9 cellular contexts compared by ENCODE assay signal in the genomic region with DNA sequence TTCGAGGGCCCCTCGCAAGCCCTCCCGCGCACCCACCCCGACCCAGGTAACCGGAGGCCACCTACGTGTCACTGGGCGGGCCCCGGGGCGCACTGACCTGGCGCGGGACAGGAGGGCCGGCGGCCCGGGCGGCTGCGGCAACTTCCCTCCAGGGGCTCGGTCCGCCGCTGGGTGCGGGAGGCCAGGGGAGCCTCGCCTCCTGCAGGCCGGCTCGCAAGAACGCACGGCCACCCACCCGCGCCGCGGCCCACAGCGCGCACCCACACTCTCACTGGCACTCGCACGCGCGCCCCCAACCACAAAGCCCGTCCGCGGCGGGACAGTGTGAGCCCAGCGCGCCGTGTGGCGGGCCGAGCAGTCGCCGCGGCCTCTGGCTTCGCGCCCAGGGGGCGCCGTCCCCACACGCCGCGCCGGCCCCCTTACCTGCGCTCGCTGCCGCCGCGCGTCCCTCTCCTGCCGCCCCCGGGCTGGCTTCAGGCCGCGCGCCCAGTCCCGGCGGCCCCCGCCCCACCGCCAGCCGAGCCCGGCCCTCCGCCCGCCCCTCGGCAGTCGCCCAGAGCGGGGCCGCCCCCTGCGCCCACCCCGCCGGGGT. TPM values are rescaled to one million over a fixed set of nuclear protein-coding genes. Genes with fewer than 3 reads are reported as not detected.
DNase-seq lines count a peak whose midpoint lies in the region; TF ChIP-seq lines count a peak whose summit lies in the region.
"Had no signal": no experiment of that assay in that cellular context is flagged by ENCODE, and none has a peak within 500 bp of the region (broad histone marks: within the 10 kb centered on the region; RNA-seq: fewer than 3 reads in every experiment).

No MANE protein-coding gene starts in this region.

- peak overlapping the region in 2 of 5 donors; percentile 64 to 69 for H3K4me3 Mint-ChIP-seq in immature natural killer cell

- H3K4me3 ChIP-seq in HUES48 (ENCODE audit: low read depth, low read length) = peak overlapping the region; percentile 82
- H3K4me3 ChIP-seq in astrocyte of the spinal cord (ENCODE audit: low read depth, low read length) = peak overlapping the region; percentile 79

- TF ChIP-seq CTCF in astrocyte of the spinal cord (IDR thresholded peaks at IDR 0.05; ENCODE audit: low read depth, low read length) = no peak

- H3K27me3 Mint-ChIP-seq in immature natural killer cell (ENCODE audit: low read depth in 3 of 3) = peaks cover 10 to 13% (median 13%) of the 10 kb centered on the region in 3 donors

- DNase-seq in NCI-H1417 (lab: John Stamatoyannopoulos, UW) (peak; percentile 5 to 51 (median 44)), NCI-H1417 treated with DMSO at 0.1 percent for 48 hours (lab: John Stamatoyannopoulos, UW) (no peak), astrocyte of the spinal cord (ENCODE audit: low read depth, low spot score) (peak; percentile 35), immature natural killer cell (peak; percentile 17 to 34 (median 31)), NCI-H1694 (lab: John Stamatoyannopoulos, UW) (no peak)
- peak; percentile 23 for DNase-seq in stimulated activated CD8-positive, alpha-beta memory T cell treated with anti-CD3 and anti-CD28 coated beads, Interleukin-4, amount 100 ng/mL, for 48 hours
- no peak for DNase-seq in activated effector memory CD4-positive, alpha-beta T cell treated with anti-CD3 and anti-CD28 coated beads, Interleukin-2, amount 50 U/mL, for 16 hours

- peaks cover 26% of the 10 kb centered on the region for H3K4me1 ChIP-seq in HUES48 (ENCODE audit: control insufficient read depth, insufficient read depth, low read length)

- peak overlapping the region; percentile 69; the same call in 1 of the 2 replicates for H3K9ac ChIP-seq in HUES48 (ENCODE audit: low read depth, low read length)

- H3K36me3 ChIP-seq in HUES48 (ENCODE audit: control insufficient read depth, insufficient read depth, low read length) = no peaks in the 10 kb centered on the region

- peaks cover 0 to 4% (median 3%) of the 10 kb centered on the region in 3 donors for H3K36me3 Mint-ChIP-seq in immature natural killer cell

- H3K27ac Mint-ChIP-seq in immature natural killer cell = no peak overlapping the region
- H3K27ac Mint-ChIP-seq: stimulated activated naive CD8-positive, alpha-beta T cell treated with anti-CD3 and anti-CD28 coated beads, Interleukin-15, Interleukin-2, amounts not matched to agents 100 ng/mL and 50 ng/mL, for 24 hours had no signal

- in situ Hi-C loops in astrocyte of the spinal cord (cut with HindIII; ENCODE audit: low sequenced_read_pairs) = no loop called here

- H3K27me3 ChIP-seq in HUES48 (ENCODE audit: control insufficient read depth, insufficient read depth, low read length) = peaks cover 18% of the 10 kb centered on the region

- no peaks in the 10 kb centered on the region for H3K9me3 ChIP-seq in HUES48 (ENCODE audit: control insufficient read depth, insufficient read depth, low read length)

- H3K27ac ChIP-seq in HUES48 (ENCODE audit: low read depth, low read length) = no peak overlapping the region

- H3K9me3 Mint-ChIP-seq in immature natural killer cell = peaks cover 0 to 7% (median 2%) of the 10 kb centered on the region in 6 donors
- H3K9me3 Mint-ChIP-seq: stimulated activated naive CD8-positive, alpha-beta T cell treated with anti-CD3 and anti-CD28 coated beads, Interleukin-15, Interleukin-2, amounts not matched to agents 100 ng/mL and 50 ng/mL, for 24 hours had no signal

- peaks cover 13 to 22% of the 10 kb centered on the region in 2 donors for H3K4me1 Mint-ChIP-seq in immature natural killer cell

RNA-seq across cellular contexts. Expression of a gene that starts 0.4 kb away (rescaled TPM):
- polyA plus RNA-seq in immature natural killer cell = under 1 TPM in 2 of 3 donors, not detected in 1; 0.59 to 0.84 TPM

Comparison
In these comparisons a context has a peak if more than half of its experiments do, and no peak if none do; other contexts are left out.
1. DNase-seq: peak in NCI-H1417 (3 of 3), astrocyte of the spinal cord (single experiment), immature natural killer cell (3 of 3) and stimulated activated CD8-positive, alpha-beta memory T cell treated with anti-CD3 and anti-CD28 coated beads, Interleukin-4, amount 100 ng/mL, for 48 hours (single experiment); none in NCI-H1417 treated with DMSO at 0.1 percent for 48 hours (single experiment), activated effector memory CD4-positive, alpha-beta T cell treated with anti-CD3 and anti-CD28 coated beads, Interleukin-2, amount 50 U/mL, for 16 hours (single experiment) and NCI-H1694 (single experiment).